Comparison of ENCODE assay signal across 13 cellular contexts in genomic region chr12:111451232-111451631, GRCh38. TPM values are rescaled to one million over a fixed set of nuclear protein-coding genes. Genes with fewer than 3 reads are reported as not detected.
DNase-seq lines count a peak whose midpoint lies in the region; ATAC-seq and TF ChIP-seq lines count a peak whose summit lies in the region.
"Had no signal": no experiment of that assay in that cellular context is flagged by ENCODE, and none has a peak within 500 bp of the region (broad histone marks: within the 10 kb centered on the region; RNA-seq: fewer than 3 reads in every experiment).

No MANE protein-coding gene starts in this region.

- no peak overlapping the region for H3K4me3 ChIP-seq in SK-N-MC
- H3K4me3 ChIP-seq in colonic mucosa = no peak overlapping the region
- H3K4me3 ChIP-seq in gastrocnemius medialis = no peak overlapping the region
- no peak overlapping the region for H3K4me3 ChIP-seq in tibial nerve
- H3K4me3 ChIP-seq: ascending aorta, pancreas, Peyer's patch, thyroid gland had no signal

- peak overlapping the region; percentile 21 for H3K4me3 Mint-ChIP-seq in T-helper 2 cell treated with Interferon-gamma antibody and Interleukin-4, amounts not matched to agents 5 μg/mL and 100 μg/mL, for 36 hours

- peaks cover 45% of the 10 kb centered on the region for H3K4me1 Mint-ChIP-seq in T-helper 2 cell treated with Interferon-gamma antibody and Interleukin-4, amounts not matched to agents 5 μg/mL and 100 μg/mL, for 36 hours (ENCODE audit: low read depth)

- no peak for TF ChIP-seq EP300 in tibial nerve (IDR thresholded peaks at IDR 0.05)

- H3K4me1 ChIP-seq in colonic mucosa = peaks cover 7% of the 10 kb centered on the region
- peaks cover 40 to 47% of the 10 kb centered on the region in 2 donors for H3K4me1 ChIP-seq in gastrocnemius medialis
- peaks cover 0 to 43% (median 4%) of the 10 kb centered on the region in 4 donors for H3K4me1 ChIP-seq in tibial nerve

- H3K27ac ChIP-seq in SK-N-MC = peak overlapping the region; percentile 76
- no peak overlapping the region for H3K27ac ChIP-seq in colonic mucosa
- H3K27ac ChIP-seq in gastrocnemius medialis = peak overlapping the region; percentile 73 to 87 (median 82)
- H3K27ac ChIP-seq in tibial nerve = peak overlapping the region in 2 of 4 donors; percentile 23 to 27
- H3K27ac ChIP-seq: 22Rv1, ascending aorta, pancreas had no signal

- intact Hi-C loops in colonic mucosa (cut with DNase I) (loop anchor here (1.0 kb wide), 1 partner anchor 51 kb away; no protein-coding TSS in a partner anchor), gastrocnemius medialis (cut with DNase I; ENCODE audit: low total_unique reads) (loop anchor here (1.0 to 2.0 kb wide), 2 partner anchors 46 to 54 kb away; partner anchors contain the start of gene SH2B3)

- no peak for DNase-seq in T-helper 2 cell treated with Interferon-gamma antibody and Interleukin-4, amounts not matched to agents 5 μg/mL and 100 μg/mL, for 36 hours (ENCODE audit: low spot score)
- DNase-seq in T-helper 2 cell = no peak
- no peak for DNase-seq in SK-N-MC (ENCODE audit: low read depth, low spot score)
- DNase-seq in colonic mucosa = peak; percentile 2
- DNase-seq in gastrocnemius medialis = no peak
- no peak for DNase-seq in tibial nerve (ENCODE audit: low spot score in 2 of 2)
- no peak for DNase-seq in HCEC 1CT
- DNase-seq in NCI-H1048 (lab: John Stamatoyannopoulos, UW) = no peak
- DNase-seq: thyroid gland had no signal

- H3K36me3 ChIP-seq in SK-N-MC (ENCODE audit: insufficient read depth, low read length) = peaks cover 78% of the 10 kb centered on the region
- H3K36me3 ChIP-seq in colonic mucosa = peaks cover 20% of the 10 kb centered on the region
- H3K36me3 ChIP-seq in gastrocnemius medialis = peaks cover 0 to 51% of the 10 kb centered on the region in 2 donors
- peaks cover 5 to 85% (median 19%) of the 10 kb centered on the region in 3 donors for H3K36me3 ChIP-seq in tibial nerve

- WGBS in tibial nerve, 2 donors = 70 to 79% methylated on average over 1 of the region's 1 CpG

- no peak overlapping the region for H3K27ac Mint-ChIP-seq in T-helper 2 cell treated with Interferon-gamma antibody and Interleukin-4, amounts not matched to agents 5 μg/mL and 100 μg/mL, for 36 hours

- no peak overlapping the region for H3K9ac ChIP-seq in SK-N-MC (ENCODE audit: insufficient read length)
- H3K9ac ChIP-seq in colonic mucosa (ENCODE audit: low read depth in 2 of 2, low read length in 2 of 2) = no peak overlapping the region

- in situ Hi-C loops in gastrocnemius medialis (cut with MboI; ENCODE audit: low sequenced_read_pairs in 4 of 4) = loop anchor here in 3 of 4 donors (5.0 kb wide), 1 partner anchor 54 kb away; no protein-coding TSS in a partner anchor

- TF ChIP-seq CTCF in colonic mucosa (IDR thresholded peaks at IDR 0.05) = no peak
- TF ChIP-seq CTCF in gastrocnemius medialis (IDR thresholded peaks at IDR 0.05 in 4 of 5, conservative IDR thresholded peaks at IDR 0.05 in 1 of 5) = no peak
- TF ChIP-seq CTCF in tibial nerve (IDR thresholded peaks at IDR 0.05) = no peak

- H3K36me3 Mint-ChIP-seq in T-helper 2 cell treated with Interferon-gamma antibody and Interleukin-4, amounts not matched to agents 5 μg/mL and 100 μg/mL, for 36 hours (ENCODE audit: low read depth) = peaks cover 69% of the 10 kb centered on the region

- H3K9me3 ChIP-seq in SK-N-MC (ENCODE audit: low read depth, low read length) (no peaks in the 10 kb centered on the region), colonic mucosa (no peaks in the 10 kb centered on the region), gastrocnemius medialis (no peaks in the 10 kb centered on the region), tibial nerve (no peaks in the 10 kb centered on the region)
- H3K9me3 ChIP-seq: ascending aorta, pancreas, Peyer's patch, thyroid gland had no signal

- H3K27me3 Mint-ChIP-seq in T-helper 2 cell treated with Interferon-gamma antibody and Interleukin-4, amounts not matched to agents 5 μg/mL and 100 μg/mL, for 36 hours (ENCODE audit: low read depth) = no peaks in the 10 kb centered on the region

- TF ChIP-seq POLR2A in gastrocnemius medialis (IDR thresholded peaks at IDR 0.05) (no peak), tibial nerve (IDR thresholded peaks at IDR 0.05) (no peak)

- ATAC-seq in gastrocnemius medialis = no peak

- no peaks in the 10 kb centered on the region for H3K9me3 Mint-ChIP-seq in T-helper 2 cell treated with Interferon-gamma antibody and Interleukin-4, amounts not matched to agents 5 μg/mL and 100 μg/mL, for 36 hours

- H3K27me3 ChIP-seq in colonic mucosa (no peaks in the 10 kb centered on the region), gastrocnemius medialis (no peaks in the 10 kb centered on the region), tibial nerve (no peaks in the 10 kb centered on the region)
- H3K27me3 ChIP-seq: ascending aorta, pancreas, Peyer's patch, thyroid gland had no signal

RNA-seq across cellular contexts. Expression of gene SH2B3, which starts 45.5 kb away (rescaled TPM):
- total RNA-seq in colonic mucosa = 10 to 100 TPM; 26.4 to 40.9 TPM
- total RNA-seq in gastrocnemius medialis = 10 to 100 TPM; 10.4 to 20.0 (median 15.5) TPM
- total RNA-seq in tibial nerve = 10 to 100 TPM; 21.4 to 79.8 (median 36.3) TPM
